ENCODE assay signal across 22 cellular contexts in the genomic region with DNA sequence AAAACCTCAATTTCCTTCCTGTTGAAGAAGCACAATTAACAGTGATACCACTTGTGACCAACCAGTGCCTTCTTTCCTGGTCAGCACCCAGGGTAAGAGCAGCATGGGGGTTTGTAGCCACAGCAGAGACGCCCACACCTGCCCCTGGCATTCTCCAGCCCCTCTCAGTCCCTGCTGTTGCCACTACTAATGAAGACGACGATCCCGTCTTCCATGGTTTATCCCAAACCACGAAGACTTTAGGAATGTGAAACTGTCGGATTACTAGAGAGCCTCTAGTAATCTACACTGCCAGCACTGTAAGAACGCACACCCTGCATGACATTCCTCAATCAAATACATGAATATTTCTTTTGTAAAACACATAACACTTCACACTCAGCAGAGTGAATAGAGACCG.
"Had no signal": no experiment of that assay in that cellular context is flagged by ENCODE, and none has a peak within 500 bp of the region (broad histone marks: within the 10 kb centered on the region; RNA-seq: fewer than 3 reads in every experiment).

No MANE protein-coding gene starts in this region.

- H2AFZ ChIP-seq: neural progenitor cell had no signal

- DNase-seq: cerebellar nuclear complex; dorsolateral prefrontal cortex; effector CD4-positive, alpha-beta T cell; esophagus squamous epithelium; foreskin melanocyte; glutamatergic neuron; hypothalamus; left ventricle myocardium superior; lower lobe of right lung; naive B cell; small intestine; stimulated activated CD4-positive, alpha-beta T cell treated with anti-CD3 and anti-CD28 coated beads, Interleukin-15, amount 100 ng/mL, for 24 hours; stimulated activated CD4-positive, alpha-beta T cell treated with anti-CD3 and anti-CD28 coated beads, Interleukin-2, amount 100 ng/mL, for 48 hours; stimulated activated naive B cell treated with anti-CD40 and anti-IgM and Interleukin-4, amounts not matched to agents 10 μg/mL and 1 μg/mL and 100 μg/mL, for 72 hours; upper lobe of left lung had no signal

- H3K36me3 Mint-ChIP-seq: naive B cell; natural killer cell treated with Interleukin-12 subunit alpha and Interleukin-12 subunit beta and Interleukin-15 and Interleukin-18, amount 100 ng/mL, for 72 hours; stimulated activated naive B cell treated with anti-CD40 and anti-IgM and Interleukin-4, amounts not matched to agents 10 μg/mL and 1 μg/mL and 100 μg/mL, for 72 hours had no signal

- H3K36me3 ChIP-seq: neural progenitor cell had no signal

- H3K9me3 ChIP-seq: esophagus squamous epithelium, lower lobe of right lung, prostate gland, right atrium auricular region, thoracic aorta, tibial nerve, upper lobe of left lung had no signal

- H3K4me1 Mint-ChIP-seq: neural progenitor cell had no signal

- H3K27ac Mint-ChIP-seq: natural killer cell treated with Interleukin-12 subunit alpha and Interleukin-12 subunit beta and Interleukin-15 and Interleukin-18, amount 100 ng/mL, for 72 hours; neural progenitor cell; stimulated activated naive B cell treated with anti-CD40 and anti-IgM and Interleukin-4, amounts not matched to agents 10 μg/mL and 1 μg/mL and 100 μg/mL, for 72 hours; stimulated activated naive CD8-positive, alpha-beta T cell treated with anti-CD3 and anti-CD28 coated beads, Interleukin-15, Interleukin-2, amounts not matched to agents 100 ng/mL and 50 ng/mL, for 24 hours had no signal

- H3K27me3 ChIP-seq: dorsolateral prefrontal cortex, esophagus squamous epithelium, neural progenitor cell, right atrium auricular region, tibial nerve, upper lobe of left lung had no signal

- ATAC-seq: left ventricle myocardium superior; lower lobe of right lung; natural killer cell treated with Interleukin-12 subunit alpha and Interleukin-12 subunit beta and Interleukin-15 and Interleukin-18, amount 100 ng/mL, for 72 hours; stimulated activated naive B cell treated with anti-CD40 and anti-IgM and Interleukin-4, amounts not matched to agents 10 μg/mL and 1 μg/mL and 100 μg/mL, for 72 hours had no signal

- H3K27me3 Mint-ChIP-seq: natural killer cell treated with Interleukin-12 subunit alpha and Interleukin-12 subunit beta and Interleukin-15 and Interleukin-18, amount 100 ng/mL, for 72 hours; stimulated activated naive CD8-positive, alpha-beta T cell treated with anti-CD3 and anti-CD28 coated beads, Interleukin-15, Interleukin-2, amounts not matched to agents 100 ng/mL and 50 ng/mL, for 24 hours had no signal

- H3K4me1 ChIP-seq: esophagus squamous epithelium, lower lobe of right lung, neural progenitor cell, prostate gland, tibial nerve, upper lobe of left lung had no signal

- H3K4me3 ChIP-seq: dorsolateral prefrontal cortex, esophagus squamous epithelium, lower lobe of right lung, neural progenitor cell, prostate gland, right atrium auricular region, thoracic aorta, tibial nerve, upper lobe of left lung had no signal

- H3K4me2 ChIP-seq: neural progenitor cell had no signal

- H3K9me3 Mint-ChIP-seq: naive B cell; natural killer cell treated with Interleukin-12 subunit alpha and Interleukin-12 subunit beta and Interleukin-15 and Interleukin-18, amount 100 ng/mL, for 72 hours; neural progenitor cell; stimulated activated naive B cell treated with anti-CD40 and anti-IgM and Interleukin-4, amounts not matched to agents 10 μg/mL and 1 μg/mL and 100 μg/mL, for 72 hours; stimulated activated naive CD8-positive, alpha-beta T cell treated with anti-CD3 and anti-CD28 coated beads, Interleukin-15, Interleukin-2, amounts not matched to agents 100 ng/mL and 50 ng/mL, for 24 hours had no signal

- H3K4me3 Mint-ChIP-seq: naive B cell; natural killer cell treated with Interleukin-12 subunit alpha and Interleukin-12 subunit beta and Interleukin-15 and Interleukin-18, amount 100 ng/mL, for 72 hours; neural progenitor cell; stimulated activated naive B cell treated with anti-CD40 and anti-IgM and Interleukin-4, amounts not matched to agents 10 μg/mL and 1 μg/mL and 100 μg/mL, for 72 hours; stimulated activated naive CD8-positive, alpha-beta T cell treated with anti-CD3 and anti-CD28 coated beads, Interleukin-15, Interleukin-2, amounts not matched to agents 100 ng/mL and 50 ng/mL, for 24 hours had no signal

- H3K27ac ChIP-seq: dorsolateral prefrontal cortex, esophagus squamous epithelium, lower lobe of right lung, neural progenitor cell, prostate gland, right atrium auricular region, thoracic aorta, tibial nerve, upper lobe of left lung had no signal
